Comparison of ENCODE assay signal across 13 cellular contexts in the genomic region with DNA sequence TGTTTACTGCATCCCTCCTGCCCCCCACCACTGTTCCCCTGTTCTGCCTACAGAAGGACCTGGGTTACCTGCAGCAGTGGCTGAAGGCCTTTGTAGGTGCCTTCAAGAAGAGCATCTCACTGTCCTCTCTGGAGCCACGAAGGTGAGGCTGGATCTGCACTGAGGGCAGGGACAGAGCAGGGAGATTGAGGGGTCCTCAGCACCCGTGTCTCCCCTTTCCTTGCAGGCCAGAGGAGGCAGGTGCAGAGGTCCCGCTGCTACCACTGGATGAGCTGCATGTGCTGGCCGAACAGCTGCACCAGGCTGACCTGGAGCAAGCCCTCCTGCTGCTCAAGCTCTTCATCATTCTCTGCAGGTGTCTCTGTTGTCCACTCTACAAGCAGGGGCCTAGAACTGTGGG. TPM values are rescaled to one million over a fixed set of nuclear protein-coding genes. Genes with fewer than 3 reads are reported as not detected.
DNase-seq lines count a peak whose midpoint lies in the region; ATAC-seq lines count a peak whose summit lies in the region.
"Had no signal": no experiment of that assay in that cellular context is flagged by ENCODE, and none has a peak within 500 bp of the region (broad histone marks: within the 10 kb centered on the region; RNA-seq: fewer than 3 reads in every experiment).

No MANE protein-coding gene starts in this region.

- peaks cover 62 to 81% (median 68%) of the 10 kb centered on the region in 3 donors for H3K4me1 Mint-ChIP-seq in CD8-positive, alpha-beta memory T cell
- peaks cover 53% of the 10 kb centered on the region for H3K4me1 Mint-ChIP-seq in activated naive CD8-positive, alpha-beta T cell (ENCODE audit: low read depth)
- H3K4me1 Mint-ChIP-seq in natural killer cell treated with Interleukin-12 subunit alpha and Interleukin-12 subunit beta and Interleukin-15 and Interleukin-18, amount 100 ng/mL, for 72 hours (ENCODE audit: low read depth in 2 of 2): peaks cover 58 to 59% of the 10 kb centered on the region in 2 donors

- ATAC-seq in natural killer cell treated with Interleukin-12 subunit alpha and Interleukin-12 subunit beta and Interleukin-15 and Interleukin-18, amount 100 ng/mL, for 72 hours: no peak
- no peak for ATAC-seq in HG03520 (IDR thresholded peaks at IDR 0.05; ENCODE audit: unreplicated experiment)
- ATAC-seq in HG02642 (IDR thresholded peaks at IDR 0.05; ENCODE audit: poor library complexity, unreplicated experiment): no peak

- H3K27ac ChIP-seq in CD8-positive, alpha-beta memory T cell (ENCODE audit: low read depth, low read length): peak overlapping the region; percentile 84
- H3K27ac ChIP-seq in KOPT-K1 (ENCODE audit: low read depth, low read length, poor library complexity, severe bottlenecking): peak overlapping the region; percentile 91

- H3K4me1 ChIP-seq in CD8-positive, alpha-beta memory T cell (ENCODE audit: insufficient read depth, low read length): peaks cover 59% of the 10 kb centered on the region

- DNase-seq in CD8-positive, alpha-beta memory T cell: no peak
- no peak for DNase-seq in natural killer cell treated with Interleukin-12 subunit alpha and Interleukin-12 subunit beta and Interleukin-15 and Interleukin-18, amount 100 ng/mL, for 72 hours (ENCODE audit: low spot score)
- DNase-seq in NCI-H2081 (lab: John Stamatoyannopoulos, UW): no peak
- DNase-seq: cerebellar nuclear complex, erythroblast, left cardiac atrium, NCI-H1092, NCI-H446, nephron progenitor cell had no signal

- CTCF ChIA-PET in CD8-positive, alpha-beta memory T cell (lab: Charles Lee): interaction anchor here (1.8 to 2.5 kb wide), 2 partner anchors 10 to 41 kb away, joined by 8 to 13 read pairs; no protein-coding TSS in a partner anchor

- H3K4me3 ChIP-seq in CD8-positive, alpha-beta memory T cell (ENCODE audit: low read length): peak overlapping the region; percentile 39

- no peaks in the 10 kb centered on the region for H3K9me3 Mint-ChIP-seq in CD8-positive, alpha-beta memory T cell
- H3K9me3 Mint-ChIP-seq in activated naive CD8-positive, alpha-beta T cell (ENCODE audit: low read depth): no peaks in the 10 kb centered on the region
- H3K9me3 Mint-ChIP-seq in natural killer cell treated with Interleukin-12 subunit alpha and Interleukin-12 subunit beta and Interleukin-15 and Interleukin-18, amount 100 ng/mL, for 72 hours: no peaks in the 10 kb centered on the region
- H3K9me3 Mint-ChIP-seq: nephron progenitor cell had no signal

- H3K36me3 ChIP-seq in CD8-positive, alpha-beta memory T cell (ENCODE audit: insufficient read depth, low read length): peaks cover 22% of the 10 kb centered on the region
- peaks cover 51% of the 10 kb centered on the region for H3K36me3 ChIP-seq in KOPT-K1 (ENCODE audit: insufficient read depth, low read length)

- peak overlapping the region; percentile 33 to 90 (median 66) for H3K4me3 Mint-ChIP-seq in CD8-positive, alpha-beta memory T cell
- peak overlapping the region; percentile 38 for H3K4me3 Mint-ChIP-seq in activated naive CD8-positive, alpha-beta T cell
- H3K4me3 Mint-ChIP-seq in natural killer cell treated with Interleukin-12 subunit alpha and Interleukin-12 subunit beta and Interleukin-15 and Interleukin-18, amount 100 ng/mL, for 72 hours: peak overlapping the region; percentile 83
- H3K4me3 Mint-ChIP-seq: nephron progenitor cell had no signal

- no peaks in the 10 kb centered on the region for H3K9me3 ChIP-seq in CD8-positive, alpha-beta memory T cell (ENCODE audit: low read length)
- no peaks in the 10 kb centered on the region for H3K9me3 ChIP-seq in KOPT-K1 (ENCODE audit: insufficient read depth, low read length, poor library complexity, severe bottlenecking)

- no peaks in the 10 kb centered on the region for H3K27me3 ChIP-seq in CD8-positive, alpha-beta memory T cell (ENCODE audit: insufficient read depth, low read length, poor library complexity, severe bottlenecking)

- H3K27me3 Mint-ChIP-seq in CD8-positive, alpha-beta memory T cell: no peaks in the 10 kb centered on the region
- no peaks in the 10 kb centered on the region for H3K27me3 Mint-ChIP-seq in activated naive CD8-positive, alpha-beta T cell
- H3K27me3 Mint-ChIP-seq in natural killer cell treated with Interleukin-12 subunit alpha and Interleukin-12 subunit beta and Interleukin-15 and Interleukin-18, amount 100 ng/mL, for 72 hours: no peaks in the 10 kb centered on the region

- H3K36me3 Mint-ChIP-seq in CD8-positive, alpha-beta memory T cell: peaks cover 0 to 52% (median 5%) of the 10 kb centered on the region in 3 donors
- no peaks in the 10 kb centered on the region for H3K36me3 Mint-ChIP-seq in activated naive CD8-positive, alpha-beta T cell
- no peaks in the 10 kb centered on the region for H3K36me3 Mint-ChIP-seq in natural killer cell treated with Interleukin-12 subunit alpha and Interleukin-12 subunit beta and Interleukin-15 and Interleukin-18, amount 100 ng/mL, for 72 hours

- POLR2A ChIA-PET in CD8-positive, alpha-beta memory T cell (lab: Charles Lee): interaction anchor here (1.8 kb wide), 2 partner anchors 10 to 12 kb away, joined by 9 read pairs; a partner anchor contains a TSS

- H3K27ac Mint-ChIP-seq in CD8-positive, alpha-beta memory T cell: peak overlapping the region in 7 of 8 donors; percentile 73 to 96 (median 94)
- peak overlapping the region; percentile 41 for H3K27ac Mint-ChIP-seq in activated naive CD8-positive, alpha-beta T cell
- peak overlapping the region; percentile 97 for H3K27ac Mint-ChIP-seq in natural killer cell treated with Interleukin-12 subunit alpha and Interleukin-12 subunit beta and Interleukin-15 and Interleukin-18, amount 100 ng/mL, for 72 hours
- H3K27ac Mint-ChIP-seq: nephron progenitor cell had no signal

RNA-seq across cellular contexts. Expression of a gene that starts 9.2 kb away (rescaled TPM):
- total RNA-seq in CD8-positive, alpha-beta memory T cell: 10 to 100 TPM; 76.2 to 83.5 TPM
- polyA plus RNA-seq in CD8-positive, alpha-beta memory T cell: 12.8 TPM
- 100 to 1,000 TPM; 121 to 255 TPM for total RNA-seq in natural killer cell treated with Interleukin-12 subunit alpha and Interleukin-12 subunit beta and Interleukin-15 and Interleukin-18, amount 100 ng/mL, for 72 hours

RNA-seq across cellular contexts. Expression of a gene that starts 12.1 kb away (rescaled TPM):
- 10 to 100 TPM; 56.4 to 59.8 TPM for total RNA-seq in CD8-positive, alpha-beta memory T cell
- polyA plus RNA-seq in CD8-positive, alpha-beta memory T cell: 114 TPM
- total RNA-seq in natural killer cell treated with Interleukin-12 subunit alpha and Interleukin-12 subunit beta and Interleukin-15 and Interleukin-18, amount 100 ng/mL, for 72 hours: 10 to 100 TPM; 58.0 to 89.8 TPM

Comparison
In these comparisons a context has a peak if more than half of its experiments do, and no peak if none do; other contexts are left out.
1. H3K27ac Mint-ChIP-seq: peak in every context shown above with its lines; median percentile 97 in natural killer cell treated with Interleukin-12 subunit alpha and Interleukin-12 subunit beta and Interleukin-15 and Interleukin-18, amount 100 ng/mL, for 72 hours; 94 in CD8-positive, alpha-beta memory T cell; 41 in activated naive CD8-positive, alpha-beta T cell.